Comparison of ENCODE assay signal across 9 cellular contexts in genomic region chr10:22252801-22253577, GRCh38. TPM values are rescaled to one million over a fixed set of nuclear protein-coding genes. Genes with fewer than 3 reads are reported as not detected.
A peak's percentile ranks its signal among the peaks of the same experiment; 100 is the strongest.
DNase-seq lines count a peak whose midpoint lies in the region; ATAC-seq and TF ChIP-seq lines count a peak whose summit lies in the region.
"Had no signal": no experiment of that assay in that cellular context is flagged by ENCODE, and none has a peak within 500 bp of the region (broad histone marks: within the 10 kb centered on the region; RNA-seq: fewer than 3 reads in every experiment).

No MANE protein-coding gene starts in this region.

- peak; percentile 33 for ATAC-seq in GM19438 (IDR thresholded peaks at IDR 0.05; ENCODE audit: low read depth, unreplicated experiment)

- POLR2A ChIA-PET in AG04449 (lab: Yijun Ruan, JAX): no interaction called here

- no peaks in the 10 kb centered on the region for H3K9me3 Mint-ChIP-seq in neural crest cell

- H3K27me3 ChIP-seq in HUES6 (ENCODE audit: control insufficient read depth, insufficient read depth, low read length) (peaks cover 94% of the 10 kb centered on the region), thymus (ENCODE audit: control insufficient read depth, insufficient read depth) (peaks cover 17% of the 10 kb centered on the region)

- H3K4me3 ChIP-seq in AG04449 (ENCODE audit: low read depth, low read length): peak overlapping the region; percentile 55
- peak overlapping the region; percentile 92 for H3K4me3 ChIP-seq in HUES6 (ENCODE audit: low read depth, low read length)
- peak overlapping the region; percentile 85 for H3K4me3 ChIP-seq in thymus (ENCODE audit: low read length)

- peak overlapping the region; percentile 52 for H3K27ac Mint-ChIP-seq in neural crest cell (ENCODE audit: unreplicated experiment)

- H3K9me3 ChIP-seq in HUES6 (ENCODE audit: control insufficient read depth, insufficient read depth, low read depth, low read length) (no peaks in the 10 kb centered on the region), thymus (ENCODE audit: control insufficient read depth) (no peaks in the 10 kb centered on the region)

- peak overlapping the region; percentile 88 for H3K4me3 Mint-ChIP-seq in neural crest cell

- H3K4me1 Mint-ChIP-seq in neural crest cell: peaks cover 12% of the 10 kb centered on the region

- H3K27ac ChIP-seq in HUES6 (ENCODE audit: low read depth, low read length): no peak overlapping the region
- H3K27ac ChIP-seq in thymus (ENCODE audit: low read depth): peak overlapping the region; percentile 89

- under 1% methylated on average over 80 of the region's 80 CpGs for WGBS in thymus

- no peaks in the 10 kb centered on the region for H3K36me3 Mint-ChIP-seq in neural crest cell (ENCODE audit: low read depth)

- TF ChIP-seq CTCF in AG04449 (IDR thresholded peaks at IDR 0.05; ENCODE audit: insufficient read depth, low read length, missing control alignments) (no peak), neural crest cell (conservative IDR thresholded peaks at IDR 0.05) (no peak)

- H3K27me3 Mint-ChIP-seq in neural crest cell (ENCODE audit: low read depth): peaks cover 77% of the 10 kb centered on the region

- 0 out of 2 replicates have a peak, but pooled peaks cover 4% of the 10 kb centered on the region for H3K4me1 ChIP-seq in HUES6 (ENCODE audit: control insufficient read depth, insufficient read depth, low read length)
- peaks cover 7% of the 10 kb centered on the region for H3K4me1 ChIP-seq in thymus (ENCODE audit: control insufficient read depth, insufficient read depth, low read length)

- peak overlapping the region; percentile 89 for H3K9ac ChIP-seq in HUES6 (ENCODE audit: low read length)

- DNase-seq in AG04449 (ENCODE audit: low read depth, low spot score) (no peak), fibroblast of peridontal ligament (ENCODE audit: extremely low read depth) (peak; percentile 30), neural crest cell (ENCODE audit: low read depth, low spot score) (peak; percentile 17), T1000 (lab: John Stamatoyannopoulos, UW) (no peak)
- DNase-seq in activated T-helper 1 cell treated with anti-CD3 and anti-CD28 coated beads, Interleukin-2, amount 50 U/mL, for 16 hours (ENCODE audit: low read depth in 1 of 2, low spot score in 1 of 2): peak; percentile 15 to 32

- CTCF ChIA-PET in AG04449 (lab: Yijun Ruan, JAX): no interaction called here

- no peaks in the 10 kb centered on the region for H3K36me3 ChIP-seq in HUES6 (ENCODE audit: control insufficient read depth, insufficient read depth, low read length)
- no peaks in the 10 kb centered on the region for H3K36me3 ChIP-seq in thymus (ENCODE audit: control insufficient read depth, insufficient read depth)

RNA-seq across cellular contexts. Expression of gene EBLN1, which starts 35.2 kb away (rescaled TPM):
- total RNA-seq in neural crest cell: not detected in 2 replicates
- 0.11 TPM for polyA plus RNA-seq in thymus
- total RNA-seq: renal cortical epithelial cell had no signal

Comparison
In these comparisons a context has a peak if more than half of its experiments do, and no peak if none do; other contexts are left out.
1. DNase-seq: peak in activated T-helper 1 cell treated with anti-CD3 and anti-CD28 coated beads, Interleukin-2, amount 50 U/mL, for 16 hours (2 of 2), fibroblast of peridontal ligament (single experiment) and neural crest cell (single experiment); none in AG04449 (single experiment) and T1000 (single experiment).
2. Peak in every context shown above with its lines, with median percentiles within 50 percentile points of each other: H3K4me3 ChIP-seq.